Comparison of ENCODE assay signal across 8 cellular contexts in genomic region chr5:64767959-64768357, GRCh38. TPM values are rescaled to one million over a fixed set of nuclear protein-coding genes. Genes with fewer than 3 reads are reported as not detected.
DNase-seq lines count a peak whose midpoint lies in the region; ATAC-seq and TF ChIP-seq lines count a peak whose summit lies in the region.

No MANE protein-coding gene starts in this region.

- ATAC-seq in GM19452 (IDR thresholded peaks at IDR 0.05; ENCODE audit: unreplicated experiment) (peak; percentile 7), Right ventricle myocardium superior (ENCODE audit: poor library complexity) (peak; percentile 48), psoas muscle (peak; percentile 16 to 45 (median 20))

- 0 to 1% (median 1%) methylated on average over 10 of the region's 10 CpGs for WGBS in psoas muscle, 3 donors

- peaks cover 0 to 13% of the 10 kb centered on the region in 2 donors for H3K36me3 ChIP-seq in psoas muscle (ENCODE audit: insufficient read depth in 1 of 2, low read depth in 1 of 2)

- intact Hi-C loops in Right ventricle myocardium superior (cut with DNase I) (no loop called here), psoas muscle (cut with DNase I) (no loop called here)

- H3K27me3 ChIP-seq in psoas muscle (ENCODE audit: insufficient read depth in 3 of 3, low read length in 2 of 3) = no peaks in the 10 kb centered on the region

- peaks cover 40% of the 10 kb centered on the region for H3K4me1 ChIP-seq in psoas muscle

- TF ChIP-seq CTCF in C4-2B (conservative IDR thresholded peaks at IDR 0.05) (no peak), psoas muscle (IDR thresholded peaks at IDR 0.05) (no peak)

- DNase-seq in HT1080 (ENCODE audit: low read depth) = peak; percentile 11
- peak; percentile 62 for DNase-seq in activated CD8-positive, alpha-beta memory T cell treated with anti-CD3 and anti-CD28 coated beads, Interleukin-2, amount 50 U/mL, for 48 hours
- no peak for DNase-seq in Right ventricle myocardium superior
- no peak for DNase-seq in psoas muscle
- no peak for DNase-seq in effector CD8-positive, alpha-beta T cell (lab: John Stamatoyannopoulos, UW)
- no peak for DNase-seq in SIG-M5 treated with dmso at 0.1 percent for 504 hours (lab: John Stamatoyannopoulos, UW; ENCODE audit: unreplicated experiment)

- no peaks in the 10 kb centered on the region for H3K9me3 ChIP-seq in psoas muscle

- H3K27ac ChIP-seq in C4-2B (peak overlapping the region; percentile 80), psoas muscle (peak overlapping the region; percentile 85)

- H3K4me3 ChIP-seq in psoas muscle = peak overlapping the region; percentile 75

RNA-seq across cellular contexts. Expression of gene SREK1IP1, which starts 0.5 kb away (rescaled TPM):
- 5.6 and 7.6 TPM in 2 replicates for total RNA-seq in HT1080 (2014; rRNA removed; shearing (Covaris generic))
- 4.8 and 6.6 TPM in 2 replicates for polyA plus RNA-seq in HT1080 (2015; cell fraction: cytosol; rRNA removed)
- 5.3 and 5.8 TPM in 2 replicates for polyA plus RNA-seq in HT1080 (2015; cell fraction: nucleus; rRNA removed)
- total RNA-seq in Right ventricle myocardium superior = 10.1 TPM
- total RNA-seq in psoas muscle = 10 to 100 TPM in 1 of 4 donors, 1 to 10 TPM in 3; 6.9 to 11.1 (median 8.6) TPM
- 1 to 10 TPM; 4.6 to 6.7 (median 5.9) TPM for polyA plus RNA-seq in psoas muscle

RNA-seq across cellular contexts. Expression of gene CWC27, which starts 0.8 kb away (rescaled TPM):
- total RNA-seq in HT1080 (2014; rRNA removed; shearing (Covaris generic)) = 13.0 and 13.6 TPM in 2 replicates
- 3.3 and 4.4 TPM in 2 replicates for polyA plus RNA-seq in HT1080 (2015; cell fraction: cytosol; rRNA removed)
- polyA plus RNA-seq in HT1080 (2015; cell fraction: nucleus; rRNA removed) = 1.9 and 6.2 TPM in 2 replicates
- total RNA-seq in Right ventricle myocardium superior (22.4 TPM), psoas muscle (10 to 100 TPM; 16.0 to 26.8 (median 18.6) TPM)
- 10 to 100 TPM; 17.5 to 31.2 (median 26.3) TPM for polyA plus RNA-seq in psoas muscle

Comparison
In these comparisons a context has a peak if more than half of its experiments do, and no peak if none do; other contexts are left out.
1. DNase-seq: peak in HT1080 (single experiment) and activated CD8-positive, alpha-beta memory T cell treated with anti-CD3 and anti-CD28 coated beads, Interleukin-2, amount 50 U/mL, for 48 hours (single experiment); none in Right ventricle myocardium superior (single experiment), psoas muscle (0 of 2), effector CD8-positive, alpha-beta T cell (single experiment) and SIG-M5 treated with dmso at 0.1 percent for 504 hours (single experiment).
2. Peak in every context shown above with its lines, with median percentiles within 50 percentile points of each other: ATAC-seq.